Comparison of ENCODE assay signal across 2 cellular contexts in genomic region chr16:75529959-75530358, GRCh38.
TF ChIP-seq lines count a peak whose summit lies in the region.

No MANE protein-coding gene starts in this region.

TF ChIP-seq in GM23338, 12 proteins besides CTCF, POLR2A, EP300 and RAD21:
- TF ChIP-seq REST (IDR thresholded peaks at IDR 0.05; ENCODE audit: unreplicated experiment) (no peak), ZNF114 (CRISPR knock-in tag; IDR thresholded peaks at IDR 0.05) (no peak), ZNF331 (CRISPR knock-in tag; IDR thresholded peaks at IDR 0.05; ENCODE audit: low read depth) (no peak), EZH2 (IDR thresholded peaks at IDR 0.05; ENCODE audit: low read depth, unreplicated experiment) (no peak), STAT1 (IDR thresholded peaks at IDR 0.05; ENCODE audit: unreplicated experiment) (no peak), ETS1 (IDR thresholded peaks at IDR 0.05) (no peak), POLR2AphosphoS5 (IDR thresholded peaks at IDR 0.05; ENCODE audit: low read depth) (no peak), JUNB (IDR thresholded peaks at IDR 0.05; ENCODE audit: unreplicated experiment) (no peak), NANOG (IDR thresholded peaks at IDR 0.05; ENCODE audit: borderline replicate concordance) (no peak), CREB1 (CRISPR knock-in tag; IDR thresholded peaks at IDR 0.05; ENCODE audit: low read depth) (no peak), EZH2phosphoT487 (IDR thresholded peaks at IDR 0.05; ENCODE audit: unreplicated experiment) (no peak)
- TF ChIP-seq, protein P1, sequence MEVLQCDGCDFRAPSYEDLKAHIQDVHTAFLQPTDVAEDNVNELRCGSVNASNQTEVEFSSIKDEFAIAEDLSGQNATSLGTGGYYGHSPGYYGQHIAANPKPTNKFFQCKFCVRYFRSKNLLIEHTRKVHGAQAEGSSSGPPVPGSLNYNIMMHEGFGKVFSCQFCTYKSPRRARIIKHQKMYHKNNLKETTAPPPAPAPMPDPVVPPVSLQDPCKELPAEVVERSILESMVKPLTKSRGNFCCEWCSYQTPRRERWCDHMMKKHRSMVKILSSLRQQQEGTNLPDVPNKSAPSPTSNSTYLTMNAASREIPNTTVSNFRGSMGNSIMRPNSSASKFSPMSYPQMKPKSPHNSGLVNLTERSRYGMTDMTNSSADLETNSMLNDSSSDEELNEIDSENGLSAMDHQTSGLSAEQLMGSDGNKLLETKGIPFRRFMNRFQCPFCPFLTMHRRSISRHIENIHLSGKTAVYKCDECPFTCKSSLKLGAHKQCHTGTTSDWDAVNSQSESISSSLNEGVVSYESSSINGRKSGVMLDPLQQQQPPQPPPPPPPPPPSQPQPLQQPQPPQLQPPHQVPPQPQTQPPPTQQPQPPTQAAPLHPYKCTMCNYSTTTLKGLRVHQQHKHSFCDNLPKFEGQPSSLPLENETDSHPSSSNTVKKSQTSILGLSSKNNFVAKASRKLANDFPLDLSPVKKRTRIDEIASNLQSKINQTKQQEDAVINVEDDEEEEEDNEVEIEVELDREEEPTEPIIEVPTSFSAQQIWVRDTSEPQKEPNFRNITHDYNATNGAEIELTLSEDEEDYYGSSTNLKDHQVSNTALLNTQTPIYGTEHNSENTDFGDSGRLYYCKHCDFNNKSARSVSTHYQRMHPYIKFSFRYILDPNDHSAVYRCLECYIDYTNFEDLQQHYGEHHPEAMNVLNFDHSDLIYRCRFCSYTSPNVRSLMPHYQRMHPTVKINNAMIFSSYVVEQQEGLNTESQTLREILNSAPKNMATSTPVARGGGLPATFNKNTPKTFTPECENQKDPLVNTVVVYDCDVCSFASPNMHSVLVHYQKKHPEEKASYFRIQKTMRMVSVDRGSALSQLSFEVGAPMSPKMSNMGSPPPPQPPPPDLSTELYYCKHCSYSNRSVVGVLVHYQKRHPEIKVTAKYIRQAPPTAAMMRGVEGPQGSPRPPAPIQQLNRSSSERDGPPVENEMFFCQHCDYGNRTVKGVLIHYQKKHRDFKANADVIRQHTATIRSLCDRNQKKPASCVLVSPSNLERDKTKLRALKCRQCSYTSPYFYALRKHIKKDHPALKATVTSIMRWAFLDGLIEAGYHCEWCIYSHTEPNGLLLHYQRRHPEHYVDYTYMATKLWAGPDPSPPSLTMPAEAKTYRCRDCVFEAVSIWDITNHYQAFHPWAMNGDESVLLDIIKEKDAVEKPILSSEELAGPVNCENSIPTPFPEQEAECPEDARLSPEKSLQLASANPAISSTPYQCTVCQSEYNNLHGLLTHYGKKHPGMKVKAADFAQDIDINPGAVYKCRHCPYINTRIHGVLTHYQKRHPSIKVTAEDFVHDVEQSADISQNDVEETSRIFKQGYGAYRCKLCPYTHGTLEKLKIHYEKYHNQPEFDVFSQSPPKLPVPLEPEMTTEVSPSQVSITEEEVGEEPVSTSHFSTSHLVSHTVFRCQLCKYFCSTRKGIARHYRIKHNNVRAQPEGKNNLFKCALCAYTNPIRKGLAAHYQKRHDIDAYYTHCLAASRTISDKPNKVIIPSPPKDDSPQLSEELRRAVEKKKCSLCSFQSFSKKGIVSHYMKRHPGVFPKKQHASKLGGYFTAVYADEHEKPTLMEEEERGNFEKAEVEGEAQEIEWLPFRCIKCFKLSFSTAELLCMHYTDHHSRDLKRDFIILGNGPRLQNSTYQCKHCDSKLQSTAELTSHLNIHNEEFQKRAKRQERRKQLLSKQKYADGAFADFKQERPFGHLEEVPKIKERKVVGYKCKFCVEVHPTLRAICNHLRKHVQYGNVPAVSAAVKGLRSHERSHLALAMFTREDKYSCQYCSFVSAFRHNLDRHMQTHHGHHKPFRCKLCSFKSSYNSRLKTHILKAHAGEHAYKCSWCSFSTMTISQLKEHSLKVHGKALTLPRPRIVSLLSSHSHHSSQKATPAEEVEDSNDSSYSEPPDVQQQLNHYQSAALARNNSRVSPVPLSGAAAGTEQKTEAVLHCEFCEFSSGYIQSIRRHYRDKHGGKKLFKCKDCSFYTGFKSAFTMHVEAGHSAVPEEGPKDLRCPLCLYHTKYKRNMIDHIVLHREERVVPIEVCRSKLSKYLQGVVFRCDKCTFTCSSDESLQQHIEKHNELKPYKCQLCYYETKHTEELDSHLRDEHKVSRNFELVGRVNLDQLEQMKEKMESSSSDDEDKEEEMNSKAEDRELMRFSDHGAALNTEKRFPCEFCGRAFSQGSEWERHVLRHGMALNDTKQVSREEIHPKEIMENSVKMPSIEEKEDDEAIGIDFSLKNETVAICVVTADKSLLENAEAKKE (CRISPR knock-in tag; IDR thresholded peaks at IDR 0.05): no peak

TF ChIP-seq in H1, 55 proteins besides CTCF, POLR2A, EP300 and RAD21:
- TF ChIP-seq SUZ12 (IDR thresholded peaks at IDR 0.05; ENCODE audit: low read length) (no peak), CEBPB (IDR thresholded peaks at IDR 0.05; ENCODE audit: low read depth, low read length) (no peak), TAF1 (IDR thresholded peaks at IDR 0.05; ENCODE audit: low read depth, low read length) (no peak), CTBP2 (IDR thresholded peaks at IDR 0.05; ENCODE audit: borderline replicate concordance, insufficient read depth, insufficient read length, low read length) (no peak), SP2 (IDR thresholded peaks at IDR 0.05; ENCODE audit: low read length) (no peak), POLR2AphosphoS5 (IDR thresholded peaks at IDR 0.05; ENCODE audit: low read depth, low read length) (no peak), NRF1 (IDR thresholded peaks at IDR 0.05; ENCODE audit: low read depth, low read length) (no peak), CREB1 (IDR thresholded peaks at IDR 0.05) (no peak), EGR1 (IDR thresholded peaks at IDR 0.05; ENCODE audit: borderline replicate concordance, low read depth, low read length) (no peak)
